Comparison of ENCODE assay signal across 9 cellular contexts in the genomic region with DNA sequence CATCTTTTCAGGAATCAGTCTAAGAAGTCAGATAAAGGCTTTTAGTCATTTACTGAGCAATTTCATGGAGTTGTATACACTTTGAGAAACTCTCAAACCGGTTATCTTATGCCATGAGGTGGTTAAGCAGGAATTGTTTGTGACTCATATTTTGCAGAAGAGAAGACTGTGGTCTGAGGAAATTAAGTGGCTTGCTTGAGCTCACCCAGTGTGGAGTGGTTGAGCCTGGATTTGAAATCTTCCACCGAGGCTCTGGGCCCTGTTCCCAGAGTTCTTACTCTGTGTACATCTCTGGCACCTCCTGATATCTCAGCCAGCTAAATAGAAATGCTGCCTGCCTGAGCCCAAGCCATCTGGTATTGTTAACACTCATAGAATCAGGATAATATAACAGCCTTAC. TPM values are rescaled to one million over a fixed set of nuclear protein-coding genes. Genes with fewer than 3 reads are reported as not detected.
DNase-seq lines count a peak whose midpoint lies in the region; ATAC-seq and TF ChIP-seq lines count a peak whose summit lies in the region.
"Had no signal": no experiment of that assay in that cellular context is flagged by ENCODE, and none has a peak within 500 bp of the region (broad histone marks: within the 10 kb centered on the region; RNA-seq: fewer than 3 reads in every experiment).

No MANE protein-coding gene starts in this region.

- peak; percentile 82 for ATAC-seq in activated CD4-positive, alpha-beta T cell treated with anti-CD3 and anti-CD28 coated beads for 36 hours
- ATAC-seq in heart left ventricle (peak; percentile 80 to 98 (median 97)), GM19351 (IDR thresholded peaks at IDR 0.05; ENCODE audit: unreplicated experiment) (no peak), GM21526 (IDR thresholded peaks at IDR 0.05; ENCODE audit: low FRiP score, unreplicated experiment) (no peak)
- no peak for ATAC-seq in CD4-positive, alpha-beta T cell (ENCODE audit: poor library complexity)

- no peak overlapping the region for H3K4me3 Mint-ChIP-seq in activated CD4-positive, alpha-beta T cell treated with anti-CD3 and anti-CD28 coated beads for 36 hours
- peak overlapping the region; percentile 23 for H3K4me3 Mint-ChIP-seq in T-helper 1 cell treated with Interleukin-12 subunit alpha and Interleukin-12 subunit beta and Interleukin-4 antibody, amounts not matched to agents 30 μg/mL and 1 μg/mL, for 36 hours
- H3K4me3 Mint-ChIP-seq in CD4-positive, alpha-beta T cell, result no peak overlapping the region
- H3K4me3 Mint-ChIP-seq: CD14-positive monocyte had no signal

- peaks cover 0 to 13% (median 0%) of the 10 kb centered on the region in 12 donors for H3K4me1 ChIP-seq in heart left ventricle
- H3K4me1 ChIP-seq in stomach, result peaks cover 0 to 11% (median 6%) of the 10 kb centered on the region in 4 donors

- intact Hi-C loops in activated CD4-positive, alpha-beta T cell treated with anti-CD3 and anti-CD28 coated beads for 36 hours (cut with DNase I, micrococcal nuclease), result no loop called here
- intact Hi-C loops in heart left ventricle (cut with DNase I), result loop anchor here in 1 of 10 donors (10.0 kb wide), 1 partner anchor 132 kb away; no protein-coding TSS in a partner anchor
- intact Hi-C loops in stomach (cut with DNase I; ENCODE audit: low total_unique reads), result no loop called here
- intact Hi-C loops in CD4-positive, alpha-beta T cell (cut with DNase I, micrococcal nuclease), result no loop called here

- H3K9me3 Mint-ChIP-seq in activated CD4-positive, alpha-beta T cell treated with anti-CD3 and anti-CD28 coated beads for 36 hours (ENCODE audit: low read depth), result peaks cover 3% of the 10 kb centered on the region
- no peaks in the 10 kb centered on the region for H3K9me3 Mint-ChIP-seq in T-helper 1 cell treated with Interleukin-12 subunit alpha and Interleukin-12 subunit beta and Interleukin-4 antibody, amounts not matched to agents 30 μg/mL and 1 μg/mL, for 36 hours
- no peaks in the 10 kb centered on the region for H3K9me3 Mint-ChIP-seq in CD4-positive, alpha-beta T cell

- WGBS in heart left ventricle, 4 donors, result 17 to 41% (median 37%) methylated on average over 2 of the region's 2 CpGs
- 9 to 31% (median 22%) methylated on average over 2 of the region's 2 CpGs for WGBS in stomach, 5 donors

- H3K27me3 ChIP-seq in heart left ventricle, result no peaks in the 10 kb centered on the region
- H3K27me3 ChIP-seq in stomach, result no peaks in the 10 kb centered on the region
- no peaks in the 10 kb centered on the region for H3K27me3 ChIP-seq in CD4-positive, alpha-beta T cell (ENCODE audit: control insufficient read depth, insufficient read depth, low read length)

- TF ChIP-seq CTCF in heart left ventricle (IDR thresholded peaks at IDR 0.05) (no peak), stomach (IDR thresholded peaks at IDR 0.05) (no peak)
- no peak for TF ChIP-seq CTCF in CD4-positive, alpha-beta T cell (IDR thresholded peaks at IDR 0.05)

- CTCF ChIA-PET in activated CD4-positive, alpha-beta T cell treated with anti-CD3 and anti-CD28 coated beads for 36 hours (lab: Charles Lee), result interaction anchor here (0.6 to 2.5 kb wide), 2 partner anchors 17 to 19 kb away, joined by 3 to 6 read pairs; no protein-coding TSS in a partner anchor
- CTCF ChIA-PET in CD4-positive, alpha-beta T cell (lab: Charles Lee), result no interaction called here

- H3K4me3 ChIP-seq in heart left ventricle, result no peak overlapping the region
- no peak overlapping the region for H3K4me3 ChIP-seq in stomach

- no peaks in the 10 kb centered on the region for H3K36me3 Mint-ChIP-seq in activated CD4-positive, alpha-beta T cell treated with anti-CD3 and anti-CD28 coated beads for 36 hours (ENCODE audit: low read depth)
- H3K36me3 Mint-ChIP-seq in T-helper 1 cell treated with Interleukin-12 subunit alpha and Interleukin-12 subunit beta and Interleukin-4 antibody, amounts not matched to agents 30 μg/mL and 1 μg/mL, for 36 hours (ENCODE audit: low read depth), result peaks cover 4% of the 10 kb centered on the region
- H3K36me3 Mint-ChIP-seq in CD4-positive, alpha-beta T cell (ENCODE audit: low read depth), result no peaks in the 10 kb centered on the region
- H3K36me3 Mint-ChIP-seq: CD14-positive monocyte had no signal

- peaks cover 5% of the 10 kb centered on the region for H3K27me3 Mint-ChIP-seq in activated CD4-positive, alpha-beta T cell treated with anti-CD3 and anti-CD28 coated beads for 36 hours
- no peaks in the 10 kb centered on the region for H3K27me3 Mint-ChIP-seq in T-helper 1 cell treated with Interleukin-12 subunit alpha and Interleukin-12 subunit beta and Interleukin-4 antibody, amounts not matched to agents 30 μg/mL and 1 μg/mL, for 36 hours (ENCODE audit: low read depth)
- no peaks in the 10 kb centered on the region for H3K27me3 Mint-ChIP-seq in CD4-positive, alpha-beta T cell

- peak overlapping the region in 9 of 12 donors; percentile 23 to 67 (median 57) for H3K27ac ChIP-seq in heart left ventricle
- H3K27ac ChIP-seq in stomach, result no peak overlapping the region
- H3K27ac ChIP-seq in CD4-positive, alpha-beta T cell (ENCODE audit: low read depth, low read length), result no peak overlapping the region

- H3K27ac Mint-ChIP-seq in activated CD4-positive, alpha-beta T cell treated with anti-CD3 and anti-CD28 coated beads for 36 hours, result peak overlapping the region; percentile 70
- peak overlapping the region; percentile 69 for H3K27ac Mint-ChIP-seq in T-helper 1 cell treated with Interleukin-12 subunit alpha and Interleukin-12 subunit beta and Interleukin-4 antibody, amounts not matched to agents 30 μg/mL and 1 μg/mL, for 36 hours
- H3K27ac Mint-ChIP-seq in CD4-positive, alpha-beta T cell, result no peak overlapping the region

- POLR2A ChIA-PET in activated CD4-positive, alpha-beta T cell treated with anti-CD3 and anti-CD28 coated beads for 36 hours (lab: Charles Lee), result no interaction called here
- POLR2A ChIA-PET in CD4-positive, alpha-beta T cell (lab: Charles Lee), result no interaction called here

- TF ChIP-seq POLR2A in heart left ventricle (IDR thresholded peaks at IDR 0.05), result no peak
- TF ChIP-seq POLR2A in stomach (IDR thresholded peaks at IDR 0.05), result no peak

- TF ChIP-seq EP300 in stomach (IDR thresholded peaks at IDR 0.05), result no peak

- no peaks in the 10 kb centered on the region for H3K9me3 ChIP-seq in heart left ventricle
- H3K9me3 ChIP-seq in stomach, result no peaks in the 10 kb centered on the region
- no peaks in the 10 kb centered on the region for H3K9me3 ChIP-seq in CD4-positive, alpha-beta T cell (ENCODE audit: control insufficient read depth, low read length)

- no peak for DNase-seq in activated CD4-positive, alpha-beta T cell treated with anti-CD3 and anti-CD28 coated beads for 36 hours
- DNase-seq in activated CD4-positive, alpha-beta T cell treated with anti-CD3 and anti-CD28 coated beads, Interleukin-2, amount 50 U/mL, for 48 hours, result no peak
- peak in 4 of 5 donors; percentile 41 to 59 (median 54) for DNase-seq in heart left ventricle
- peak; percentile 62 for DNase-seq in stomach
- DNase-seq in CD4-positive, alpha-beta T cell, result no peak

- H3K4me1 Mint-ChIP-seq in activated CD4-positive, alpha-beta T cell treated with anti-CD3 and anti-CD28 coated beads for 36 hours, result peaks cover 23% of the 10 kb centered on the region
- H3K4me1 Mint-ChIP-seq in T-helper 1 cell treated with Interleukin-12 subunit alpha and Interleukin-12 subunit beta and Interleukin-4 antibody, amounts not matched to agents 30 μg/mL and 1 μg/mL, for 36 hours (ENCODE audit: low read depth), result peaks cover 29% of the 10 kb centered on the region
- H3K4me1 Mint-ChIP-seq in CD4-positive, alpha-beta T cell (ENCODE audit: low read depth), result peaks cover 1% of the 10 kb centered on the region

- H3K36me3 ChIP-seq in heart left ventricle, result no peaks in the 10 kb centered on the region
- H3K36me3 ChIP-seq in stomach, result no peaks in the 10 kb centered on the region

RNA-seq across cellular contexts. Expression of a gene that starts 37.8 kb away (rescaled TPM):
- total RNA-seq in activated CD4-positive, alpha-beta T cell treated with anti-CD3 and anti-CD28 coated beads for 36 hours, result 10 to 100 TPM; 42.9 to 52.8 TPM
- total RNA-seq in heart left ventricle, result 100 to 1,000 TPM in 1 of 9 donors, 10 to 100 TPM in 8; 29.7 to 109 (median 62.0) TPM
- 10 to 100 TPM; 29.3 to 45.7 TPM for polyA plus RNA-seq in heart left ventricle
- 100 to 1,000 TPM in 1 of 5 donors, 10 to 100 TPM in 4; 11.6 to 112 (median 39.7) TPM for total RNA-seq in stomach
- 10 to 100 TPM; 11.1 to 36.1 (median 23.4) TPM for polyA plus RNA-seq in stomach
- total RNA-seq in CD4-positive, alpha-beta T cell, result 10 to 100 TPM; 76.6 to 79.6 TPM

Comparison
In these comparisons a context has a peak if more than half of its experiments do, and no peak if none do; other contexts are left out.
1. ATAC-seq: peak in activated CD4-positive, alpha-beta T cell treated with anti-CD3 and anti-CD28 coated beads for 36 hours (single experiment) and heart left ventricle (4 of 4); none in GM19351 (single experiment), GM21526 (single experiment) and CD4-positive, alpha-beta T cell (single experiment).
2. DNase-seq: peak in heart left ventricle (4 of 5) and stomach (single experiment); none in activated CD4-positive, alpha-beta T cell treated with anti-CD3 and anti-CD28 coated beads for 36 hours (single experiment), activated CD4-positive, alpha-beta T cell treated with anti-CD3 and anti-CD28 coated beads, Interleukin-2, amount 50 U/mL, for 48 hours (0 of 2) and CD4-positive, alpha-beta T cell (0 of 10).
3. H3K27ac ChIP-seq: peak in heart left ventricle (9 of 12); none in stomach (0 of 5) and CD4-positive, alpha-beta T cell (single experiment).